23 cellular contexts compared by ENCODE assay signal in genomic region chr20:41871063-41871462, GRCh38.
"Had no signal": no experiment of that assay in that cellular context is flagged by ENCODE, and none has a peak within 500 bp of the region (broad histone marks: within the 10 kb centered on the region; RNA-seq: fewer than 3 reads in every experiment).

No MANE protein-coding gene starts in this region.

- ATAC-seq: effector memory CD8-positive, alpha-beta T cell; foreskin keratinocyte; gastroesophageal sphincter; heart left ventricle; left colon; left lung; left ventricle myocardium superior; lower lobe of right lung; mucosa of descending colon; naive thymus-derived CD8-positive, alpha-beta T cell had no signal

- H3K36me3 ChIP-seq: colonic mucosa, gastroesophageal sphincter, heart left ventricle, left lung, lower lobe of right lung had no signal

- H3K79me2 ChIP-seq: hepatocyte had no signal

- H3K27me3 ChIP-seq: colonic mucosa, foreskin keratinocyte, hepatocyte had no signal

- H3K4me1 ChIP-seq: colonic mucosa, foreskin keratinocyte, gastroesophageal sphincter, heart left ventricle, left lung, lower lobe of right lung had no signal

- H3K27ac ChIP-seq: colonic mucosa, foreskin keratinocyte, gastroesophageal sphincter, heart left ventricle, hepatocyte, left lung, lower lobe of right lung had no signal

- H3K9me3 ChIP-seq: colonic mucosa had no signal

- DNase-seq: colonic mucosa; cortex of kidney; effector CD8-positive, alpha-beta T cell; effector memory CD8-positive, alpha-beta T cell; foreskin keratinocyte; heart left ventricle; hypothalamus; immature natural killer cell; islet precursor cell; kidney; kidney glomerular epithelial cell; left colon; left lung; left ventricle myocardium superior; lower lobe of right lung; mesenchymal stem cell; mucosa of descending colon; naive B cell; naive thymus-derived CD8-positive, alpha-beta T cell had no signal

- H3K4me3 ChIP-seq: colonic mucosa, gastroesophageal sphincter, heart left ventricle, hepatocyte, left lung, lower lobe of right lung, mucosa of descending colon had no signal

- FAIRE-seq: endothelial cell of umbilical vein, frontal cortex, kidney had no signal

- H2AFZ ChIP-seq: hepatocyte had no signal

- H3K4me2 ChIP-seq: hepatocyte had no signal
